9 cellular contexts compared by ENCODE assay signal in genomic region chr5:75412111-75412990, GRCh38.
DNase-seq lines count a peak whose midpoint lies in the region; ATAC-seq lines count a peak whose summit lies in the region.
"Had no signal": no experiment of that assay in that cellular context is flagged by ENCODE, and none has a peak within 500 bp of the region (broad histone marks: within the 10 kb centered on the region; RNA-seq: fewer than 3 reads in every experiment).

No MANE protein-coding gene starts in this region.

- ATAC-seq in sciatic nerve (peak; percentile 44), HG03097 (IDR thresholded peaks at IDR 0.05; ENCODE audit: low FRiP score, unreplicated experiment) (no peak)
- ATAC-seq: gastrocnemius medialis had no signal

- no peak overlapping the region for H3K4me3 ChIP-seq in H7 (ENCODE audit: insufficient read depth, low read depth, low read length)
- H3K4me3 ChIP-seq: gastrocnemius medialis had no signal

- DNase-seq in H7: peak; percentile 21
- peak; percentile 60 for DNase-seq in SK-MEL-5 (ENCODE audit: low read depth, low spot score)
- DNase-seq in fibroblast of peridontal ligament (ENCODE audit: extremely low read depth): peak; percentile 59
- no peak for DNase-seq in sciatic nerve (ENCODE audit: low spot score)
- DNase-seq in NCI-H2171 treated with DMSO at 0.1 percent for 48 hours (lab: John Stamatoyannopoulos, UW): no peak
- DNase-seq in NCI-H510A treated with DMSO at 0.1 percent for 48 hours (lab: John Stamatoyannopoulos, UW): no peak
- DNase-seq: gastrocnemius medialis; stimulated activated CD4-positive, alpha-beta T cell treated with anti-CD3 and anti-CD28 coated beads, Interleukin-2, amount 100 ng/mL, for 24 hours had no signal

- intact Hi-C loops in sciatic nerve (cut with DNase I): no loop called here

- no peaks in the 10 kb centered on the region for H3K36me3 ChIP-seq in H7 (replicated peaks; ENCODE audit: control insufficient read depth, insufficient read depth, low read length)

- H3K27me3 ChIP-seq in H7 (ENCODE audit: control insufficient read depth, insufficient read depth, low read length): no peaks in the 10 kb centered on the region
- H3K27me3 ChIP-seq: gastrocnemius medialis had no signal

- in situ Hi-C loops in SK-MEL-5 (cut with HindIII; ENCODE audit: low pct_unique_long_range_greater_than_20kb, low sequenced_read_pairs): no loop called here

Comparison
In these comparisons a context has a peak if more than half of its experiments do, and no peak if none do; other contexts are left out.
1. DNase-seq: peak in H7 (single experiment), SK-MEL-5 (single experiment) and fibroblast of peridontal ligament (single experiment); none in sciatic nerve (single experiment), NCI-H2171 treated with DMSO at 0.1 percent for 48 hours (single experiment) and NCI-H510A treated with DMSO at 0.1 percent for 48 hours (single experiment).